ENCODE assay signal across 8 cellular contexts in the genomic region with DNA sequence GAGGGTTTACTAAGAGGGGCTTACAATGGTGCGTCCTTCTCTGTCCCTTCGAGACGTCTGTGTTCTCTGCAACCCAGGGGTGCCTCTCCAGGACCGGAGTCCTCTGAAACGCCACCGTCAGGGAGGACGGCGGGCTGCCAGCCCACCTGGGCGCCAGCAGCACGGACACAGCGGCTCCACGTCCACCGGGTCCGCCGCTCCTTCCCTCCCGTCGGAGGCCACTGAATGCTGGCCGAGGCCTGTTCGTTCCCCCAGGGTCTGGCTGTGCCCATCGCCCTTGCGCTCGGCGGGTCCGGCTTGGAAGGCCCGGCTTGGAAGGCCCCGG. TPM values are rescaled to one million over a fixed set of nuclear protein-coding genes. Genes with fewer than 3 reads are reported as not detected.
A peak's percentile ranks its signal among the peaks of the same experiment; 100 is the strongest.
DNase-seq lines count a peak whose midpoint lies in the region; ATAC-seq lines count a peak whose summit lies in the region.

No MANE protein-coding gene starts in this region.

- DNase-seq in T-helper 2 cell treated with Interferon-gamma antibody and Interleukin-4, amounts not matched to agents 5 μg/mL and 100 μg/mL, for 36 hours (ENCODE audit: low spot score) = no peak
- DNase-seq in T-helper 2 cell (no peak), T-cell (no peak), NCI-H345 (lab: John Stamatoyannopoulos, UW) (no peak), 8988T (no peak), NCI-H1048 (lab: John Stamatoyannopoulos, UW) (no peak)

- peaks cover 0 to 21% (median 6%) of the 10 kb centered on the region in 5 donors for H3K36me3 ChIP-seq in subcutaneous abdominal adipose tissue (ENCODE audit: control insufficient read depth in 5 of 5, insufficient read depth in 5 of 5, low read length in 5 of 5)

- POLR2A ChIA-PET in T-cell (lab: Charles Lee) = interaction anchor here (0.6 to 1.3 kb wide), 2 partner anchors 16 to 54 kb away, joined by 4 to 5 read pairs; partner anchors contain the start of gene CEP131 (in 1 of the 2)

- H3K4me1 Mint-ChIP-seq in T-helper 2 cell treated with Interferon-gamma antibody and Interleukin-4, amounts not matched to agents 5 μg/mL and 100 μg/mL, for 36 hours (ENCODE audit: low read depth) = peaks cover 16% of the 10 kb centered on the region
- H3K4me1 Mint-ChIP-seq in T-cell = peaks cover 42 to 56% (median 47%) of the 10 kb centered on the region in 3 donors

- no peaks in the 10 kb centered on the region for H3K27me3 ChIP-seq in subcutaneous abdominal adipose tissue (ENCODE audit: control insufficient read depth in 5 of 5, insufficient read depth in 4 of 5, low read length in 5 of 5)

- no peaks in the 10 kb centered on the region for H3K27me3 Mint-ChIP-seq in T-helper 2 cell treated with Interferon-gamma antibody and Interleukin-4, amounts not matched to agents 5 μg/mL and 100 μg/mL, for 36 hours (ENCODE audit: low read depth)
- no peaks in the 10 kb centered on the region for H3K27me3 Mint-ChIP-seq in T-cell

- peak overlapping the region; percentile 46 for H3K27ac ChIP-seq in subcutaneous abdominal adipose tissue (ENCODE audit: low read depth, low read length)

- no peaks in the 10 kb centered on the region for H3K9me3 Mint-ChIP-seq in T-helper 2 cell treated with Interferon-gamma antibody and Interleukin-4, amounts not matched to agents 5 μg/mL and 100 μg/mL, for 36 hours
- no peaks in the 10 kb centered on the region for H3K9me3 Mint-ChIP-seq in T-cell

- H3K9me3 ChIP-seq in subcutaneous abdominal adipose tissue (ENCODE audit: control insufficient read depth in 5 of 5, low read length in 5 of 5) = no peaks in the 10 kb centered on the region

- peak overlapping the region; percentile 48 to 94 (median 92) for H3K9ac ChIP-seq in subcutaneous abdominal adipose tissue (ENCODE audit: low read length in 5 of 5)

- peak overlapping the region; percentile 79 for H3K4me3 Mint-ChIP-seq in T-helper 2 cell treated with Interferon-gamma antibody and Interleukin-4, amounts not matched to agents 5 μg/mL and 100 μg/mL, for 36 hours
- H3K4me3 Mint-ChIP-seq in T-cell = peak overlapping the region; percentile 84 to 94 (median 91)

- peaks cover 12 to 35% (median 31%) of the 10 kb centered on the region in 5 donors for H3K4me1 ChIP-seq in subcutaneous abdominal adipose tissue (ENCODE audit: control insufficient read depth in 5 of 5, insufficient read depth in 5 of 5, low read length in 5 of 5)

- ATAC-seq in T-cell (replicated peaks in 1 of 4) = no peak

- peak overlapping the region; percentile 84 for H3K4me3 ChIP-seq in iPS-11a (ENCODE audit: low read depth, low read length)
- H3K4me3 ChIP-seq in subcutaneous abdominal adipose tissue (ENCODE audit: low read depth in 1 of 5, low read length in 5 of 5) = peak overlapping the region; percentile 84 to 99 (median 95)

- CTCF ChIA-PET in T-cell (lab: Charles Lee) = interaction anchor here in 1 of 2 donors (1.0 to 1.8 kb wide), 3 partner anchors 14 to 53 kb away, joined by 4 to 15 read pairs (median 5); partner anchors contain the start of gene CEP131

- no peak overlapping the region for H3K27ac Mint-ChIP-seq in T-helper 2 cell treated with Interferon-gamma antibody and Interleukin-4, amounts not matched to agents 5 μg/mL and 100 μg/mL, for 36 hours
- no peak overlapping the region for H3K27ac Mint-ChIP-seq in T-cell

- peaks cover 10% of the 10 kb centered on the region for H3K36me3 Mint-ChIP-seq in T-helper 2 cell treated with Interferon-gamma antibody and Interleukin-4, amounts not matched to agents 5 μg/mL and 100 μg/mL, for 36 hours (ENCODE audit: low read depth)
- peaks cover 7% of the 10 kb centered on the region for H3K36me3 Mint-ChIP-seq in T-cell

RNA-seq across cellular contexts. Expression of gene TEPSIN, which starts 0.4 kb away (rescaled TPM):
- 100 to 1,000 TPM in 3 of 5 donors, 10 to 100 TPM in 2; 73.8 to 169 (median 161) TPM for total RNA-seq in T-cell

RNA-seq across cellular contexts. Expression of gene NDUFAF8, which starts 0.7 kb away (rescaled TPM):
- 10 to 100 TPM; 35.0 to 60.8 (median 51.2) TPM for total RNA-seq in T-cell

RNA-seq across cellular contexts. Expression of gene CEP131, which starts 15.7 kb away (rescaled TPM):
- total RNA-seq in T-cell = 10 to 100 TPM in 3 of 5 donors, 1 to 10 TPM in 2; 9.0 to 15.8 (median 11.2) TPM

RNA-seq across cellular contexts. Expression of gene SLC38A10, which starts 56.7 kb away (rescaled TPM):
- total RNA-seq in T-cell = 10 to 100 TPM; 52.8 to 95.2 (median 82.3) TPM
